ENCODE assay signal across 1 cellular context in the genomic region with DNA sequence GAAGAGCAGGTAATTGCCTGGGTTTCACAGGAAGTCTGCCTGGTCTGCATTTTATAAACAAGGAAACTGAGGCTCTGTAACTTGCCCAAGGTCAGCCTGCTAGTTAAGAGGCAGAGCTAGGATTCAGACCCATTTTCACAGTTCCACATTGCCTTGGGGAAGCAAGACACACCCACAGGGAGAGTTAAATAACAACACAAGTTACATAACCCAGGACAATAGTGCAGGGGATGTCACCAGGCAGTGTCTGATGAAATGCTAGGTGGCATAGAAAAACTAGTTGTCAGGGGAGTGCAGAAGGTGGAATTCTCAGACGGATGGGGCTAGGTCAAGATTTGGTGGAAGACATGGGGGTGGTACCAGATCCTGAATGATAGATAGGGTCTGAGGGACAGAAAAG.
A peak's percentile ranks its signal among the peaks of the same experiment; 100 is the strongest.
TF ChIP-seq lines count a peak whose summit lies in the region.

No MANE protein-coding gene starts in this region.

TF ChIP-seq in HepG2, 621 proteins besides CTCF, POLR2A, EP300 and RAD21 (continued from another document and continues in another):
- TF ChIP-seq, protein P1, sequence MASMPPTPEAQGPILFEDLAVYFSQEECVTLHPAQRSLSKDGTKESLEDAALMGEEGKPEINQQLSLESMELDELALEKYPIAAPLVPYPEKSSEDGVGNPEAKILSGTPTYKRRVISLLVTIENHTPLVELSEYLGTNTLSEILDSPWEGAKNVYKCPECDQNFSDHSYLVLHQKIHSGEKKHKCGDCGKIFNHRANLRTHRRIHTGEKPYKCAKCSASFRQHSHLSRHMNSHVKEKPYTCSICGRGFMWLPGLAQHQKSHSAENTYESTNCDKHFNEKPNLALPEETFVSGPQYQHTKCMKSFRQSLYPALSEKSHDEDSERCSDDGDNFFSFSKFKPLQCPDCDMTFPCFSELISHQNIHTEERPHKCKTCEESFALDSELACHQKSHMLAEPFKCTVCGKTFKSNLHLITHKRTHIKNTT (CRISPR knock-in tag; IDR thresholded peaks at IDR 0.05), result no peak
- TF ChIP-seq XBP1 (CRISPR knock-in tag; IDR thresholded peaks at IDR 0.05), result no peak
- TF ChIP-seq, protein P2, sequence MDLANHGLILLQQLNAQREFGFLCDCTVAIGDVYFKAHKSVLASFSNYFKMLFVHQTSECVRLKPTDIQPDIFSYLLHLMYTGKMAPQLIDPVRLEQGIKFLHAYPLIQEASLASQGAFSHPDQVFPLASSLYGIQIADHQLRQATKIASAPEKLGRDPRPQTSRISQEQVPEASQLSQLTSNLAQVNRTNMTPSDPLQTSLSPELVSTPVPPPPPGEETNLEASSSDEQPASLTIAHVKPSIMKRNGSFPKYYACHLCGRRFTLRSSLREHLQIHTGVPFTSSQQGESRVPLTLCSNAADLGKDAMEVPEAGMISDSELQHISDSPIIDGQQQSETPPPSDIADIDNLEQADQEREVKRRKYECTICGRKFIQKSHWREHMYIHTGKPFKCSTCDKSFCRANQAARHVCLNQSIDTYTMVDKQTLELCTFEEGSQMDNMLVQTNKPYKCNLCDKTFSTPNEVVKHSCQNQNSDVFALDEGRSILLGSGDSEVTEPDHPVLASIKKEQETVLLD (CRISPR knock-in tag; IDR thresholded peaks at IDR 0.05; ENCODE audit: low read depth), result no peak
- no peak for TF ChIP-seq MZF1 (CRISPR knock-in tag; IDR thresholded peaks at IDR 0.05; ENCODE audit: borderline replicate concordance)
- TF ChIP-seq FOXA3 (CRISPR knock-in tag; IDR thresholded peaks at IDR 0.05), result peak; percentile 10; the same call in 1 of the 2 replicates
- TF ChIP-seq ZNF10 (CRISPR knock-in tag; IDR thresholded peaks at IDR 0.05; ENCODE audit: borderline replicate concordance, low read depth), result no peak
- TF ChIP-seq, protein P3, sequence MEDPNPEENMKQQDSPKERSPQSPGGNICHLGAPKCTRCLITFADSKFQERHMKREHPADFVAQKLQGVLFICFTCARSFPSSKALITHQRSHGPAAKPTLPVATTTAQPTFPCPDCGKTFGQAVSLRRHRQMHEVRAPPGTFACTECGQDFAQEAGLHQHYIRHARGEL (CRISPR knock-in tag; IDR thresholded peaks at IDR 0.05), result no peak
- TF ChIP-seq, protein P4, sequence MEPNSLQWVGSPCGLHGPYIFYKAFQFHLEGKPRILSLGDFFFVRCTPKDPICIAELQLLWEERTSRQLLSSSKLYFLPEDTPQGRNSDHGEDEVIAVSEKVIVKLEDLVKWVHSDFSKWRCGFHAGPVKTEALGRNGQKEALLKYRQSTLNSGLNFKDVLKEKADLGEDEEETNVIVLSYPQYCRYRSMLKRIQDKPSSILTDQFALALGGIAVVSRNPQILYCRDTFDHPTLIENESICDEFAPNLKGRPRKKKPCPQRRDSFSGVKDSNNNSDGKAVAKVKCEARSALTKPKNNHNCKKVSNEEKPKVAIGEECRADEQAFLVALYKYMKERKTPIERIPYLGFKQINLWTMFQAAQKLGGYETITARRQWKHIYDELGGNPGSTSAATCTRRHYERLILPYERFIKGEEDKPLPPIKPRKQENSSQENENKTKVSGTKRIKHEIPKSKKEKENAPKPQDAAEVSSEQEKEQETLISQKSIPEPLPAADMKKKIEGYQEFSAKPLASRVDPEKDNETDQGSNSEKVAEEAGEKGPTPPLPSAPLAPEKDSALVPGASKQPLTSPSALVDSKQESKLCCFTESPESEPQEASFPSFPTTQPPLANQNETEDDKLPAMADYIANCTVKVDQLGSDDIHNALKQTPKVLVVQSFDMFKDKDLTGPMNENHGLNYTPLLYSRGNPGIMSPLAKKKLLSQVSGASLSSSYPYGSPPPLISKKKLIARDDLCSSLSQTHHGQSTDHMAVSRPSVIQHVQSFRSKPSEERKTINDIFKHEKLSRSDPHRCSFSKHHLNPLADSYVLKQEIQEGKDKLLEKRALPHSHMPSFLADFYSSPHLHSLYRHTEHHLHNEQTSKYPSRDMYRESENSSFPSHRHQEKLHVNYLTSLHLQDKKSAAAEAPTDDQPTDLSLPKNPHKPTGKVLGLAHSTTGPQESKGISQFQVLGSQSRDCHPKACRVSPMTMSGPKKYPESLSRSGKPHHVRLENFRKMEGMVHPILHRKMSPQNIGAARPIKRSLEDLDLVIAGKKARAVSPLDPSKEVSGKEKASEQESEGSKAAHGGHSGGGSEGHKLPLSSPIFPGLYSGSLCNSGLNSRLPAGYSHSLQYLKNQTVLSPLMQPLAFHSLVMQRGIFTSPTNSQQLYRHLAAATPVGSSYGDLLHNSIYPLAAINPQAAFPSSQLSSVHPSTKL (CRISPR knock-in tag; IDR thresholded peaks at IDR 0.05), result peak; percentile 37; the same call in 1 of the 2 replicates
- no peak for TF ChIP-seq ZNF660 (CRISPR knock-in tag; IDR thresholded peaks at IDR 0.05; ENCODE audit: borderline replicate concordance, low read depth)
- TF ChIP-seq, protein P5, sequence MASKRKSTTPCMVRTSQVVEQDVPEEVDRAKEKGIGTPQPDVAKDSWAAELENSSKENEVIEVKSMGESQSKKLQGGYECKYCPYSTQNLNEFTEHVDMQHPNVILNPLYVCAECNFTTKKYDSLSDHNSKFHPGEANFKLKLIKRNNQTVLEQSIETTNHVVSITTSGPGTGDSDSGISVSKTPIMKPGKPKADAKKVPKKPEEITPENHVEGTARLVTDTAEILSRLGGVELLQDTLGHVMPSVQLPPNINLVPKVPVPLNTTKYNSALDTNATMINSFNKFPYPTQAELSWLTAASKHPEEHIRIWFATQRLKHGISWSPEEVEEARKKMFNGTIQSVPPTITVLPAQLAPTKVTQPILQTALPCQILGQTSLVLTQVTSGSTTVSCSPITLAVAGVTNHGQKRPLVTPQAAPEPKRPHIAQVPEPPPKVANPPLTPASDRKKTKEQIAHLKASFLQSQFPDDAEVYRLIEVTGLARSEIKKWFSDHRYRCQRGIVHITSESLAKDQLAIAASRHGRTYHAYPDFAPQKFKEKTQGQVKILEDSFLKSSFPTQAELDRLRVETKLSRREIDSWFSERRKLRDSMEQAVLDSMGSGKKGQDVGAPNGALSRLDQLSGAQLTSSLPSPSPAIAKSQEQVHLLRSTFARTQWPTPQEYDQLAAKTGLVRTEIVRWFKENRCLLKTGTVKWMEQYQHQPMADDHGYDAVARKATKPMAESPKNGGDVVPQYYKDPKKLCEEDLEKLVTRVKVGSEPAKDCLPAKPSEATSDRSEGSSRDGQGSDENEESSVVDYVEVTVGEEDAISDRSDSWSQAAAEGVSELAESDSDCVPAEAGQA (IDR thresholded peaks at IDR 0.05; ENCODE audit: low read depth), result no peak
- TF ChIP-seq, protein P5 (CRISPR knock-in tag; IDR thresholded peaks at IDR 0.05; ENCODE audit: borderline replicate concordance), result no peak
- no peak for TF ChIP-seq U2AF2 (IDR thresholded peaks at IDR 0.05; ENCODE audit: low read depth, low read length)
- TF ChIP-seq, protein P6, sequence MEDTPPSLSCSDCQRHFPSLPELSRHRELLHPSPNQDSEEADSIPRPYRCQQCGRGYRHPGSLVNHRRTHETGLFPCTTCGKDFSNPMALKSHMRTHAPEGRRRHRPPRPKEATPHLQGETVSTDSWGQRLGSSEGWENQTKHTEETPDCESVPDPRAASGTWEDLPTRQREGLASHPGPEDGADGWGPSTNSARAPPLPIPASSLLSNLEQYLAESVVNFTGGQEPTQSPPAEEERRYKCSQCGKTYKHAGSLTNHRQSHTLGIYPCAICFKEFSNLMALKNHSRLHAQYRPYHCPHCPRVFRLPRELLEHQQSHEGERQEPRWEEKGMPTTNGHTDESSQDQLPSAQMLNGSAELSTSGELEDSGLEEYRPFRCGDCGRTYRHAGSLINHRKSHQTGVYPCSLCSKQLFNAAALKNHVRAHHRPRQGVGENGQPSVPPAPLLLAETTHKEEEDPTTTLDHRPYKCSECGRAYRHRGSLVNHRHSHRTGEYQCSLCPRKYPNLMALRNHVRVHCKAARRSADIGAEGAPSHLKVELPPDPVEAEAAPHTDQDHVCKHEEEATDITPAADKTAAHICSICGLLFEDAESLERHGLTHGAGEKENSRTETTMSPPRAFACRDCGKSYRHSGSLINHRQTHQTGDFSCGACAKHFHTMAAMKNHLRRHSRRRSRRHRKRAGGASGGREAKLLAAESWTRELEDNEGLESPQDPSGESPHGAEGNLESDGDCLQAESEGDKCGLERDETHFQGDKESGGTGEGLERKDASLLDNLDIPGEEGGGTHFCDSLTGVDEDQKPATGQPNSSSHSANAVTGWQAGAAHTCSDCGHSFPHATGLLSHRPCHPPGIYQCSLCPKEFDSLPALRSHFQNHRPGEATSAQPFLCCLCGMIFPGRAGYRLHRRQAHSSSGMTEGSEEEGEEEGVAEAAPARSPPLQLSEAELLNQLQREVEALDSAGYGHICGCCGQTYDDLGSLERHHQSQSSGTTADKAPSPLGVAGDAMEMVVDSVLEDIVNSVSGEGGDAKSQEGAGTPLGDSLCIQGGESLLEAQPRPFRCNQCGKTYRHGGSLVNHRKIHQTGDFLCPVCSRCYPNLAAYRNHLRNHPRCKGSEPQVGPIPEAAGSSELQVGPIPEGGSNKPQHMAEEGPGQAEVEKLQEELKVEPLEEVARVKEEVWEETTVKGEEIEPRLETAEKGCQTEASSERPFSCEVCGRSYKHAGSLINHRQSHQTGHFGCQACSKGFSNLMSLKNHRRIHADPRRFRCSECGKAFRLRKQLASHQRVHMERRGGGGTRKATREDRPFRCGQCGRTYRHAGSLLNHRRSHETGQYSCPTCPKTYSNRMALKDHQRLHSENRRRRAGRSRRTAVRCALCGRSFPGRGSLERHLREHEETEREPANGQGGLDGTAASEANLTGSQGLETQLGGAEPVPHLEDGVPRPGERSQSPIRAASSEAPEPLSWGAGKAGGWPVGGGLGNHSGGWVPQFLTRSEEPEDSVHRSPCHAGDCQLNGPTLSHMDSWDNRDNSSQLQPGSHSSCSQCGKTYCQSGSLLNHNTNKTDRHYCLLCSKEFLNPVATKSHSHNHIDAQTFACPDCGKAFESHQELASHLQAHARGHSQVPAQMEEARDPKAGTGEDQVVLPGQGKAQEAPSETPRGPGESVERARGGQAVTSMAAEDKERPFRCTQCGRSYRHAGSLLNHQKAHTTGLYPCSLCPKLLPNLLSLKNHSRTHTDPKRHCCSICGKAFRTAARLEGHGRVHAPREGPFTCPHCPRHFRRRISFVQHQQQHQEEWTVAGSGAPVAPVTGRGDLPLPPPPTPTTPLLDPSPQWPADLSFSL (CRISPR knock-in tag; IDR thresholded peaks at IDR 0.05), result no peak
- TF ChIP-seq, protein P7, sequence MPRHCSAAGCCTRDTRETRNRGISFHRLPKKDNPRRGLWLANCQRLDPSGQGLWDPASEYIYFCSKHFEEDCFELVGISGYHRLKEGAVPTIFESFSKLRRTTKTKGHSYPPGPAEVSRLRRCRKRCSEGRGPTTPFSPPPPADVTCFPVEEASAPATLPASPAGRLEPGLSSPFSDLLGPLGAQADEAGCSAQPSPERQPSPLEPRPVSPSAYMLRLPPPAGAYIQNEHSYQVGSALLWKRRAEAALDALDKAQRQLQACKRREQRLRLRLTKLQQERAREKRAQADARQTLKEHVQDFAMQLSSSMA (CRISPR knock-in tag; IDR thresholded peaks at IDR 0.05), result no peak
- TF ChIP-seq ZNF17 (CRISPR knock-in tag; IDR thresholded peaks at IDR 0.05), result no peak
- no peak for TF ChIP-seq CC2D1A (CRISPR knock-in tag; IDR thresholded peaks at IDR 0.05)
- TF ChIP-seq, protein P8, sequence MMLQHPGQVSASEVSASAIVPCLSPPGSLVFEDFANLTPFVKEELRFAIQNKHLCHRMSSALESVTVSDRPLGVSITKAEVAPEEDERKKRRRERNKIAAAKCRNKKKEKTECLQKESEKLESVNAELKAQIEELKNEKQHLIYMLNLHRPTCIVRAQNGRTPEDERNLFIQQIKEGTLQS (CRISPR knock-in tag; IDR thresholded peaks at IDR 0.05), result no peak
- TF ChIP-seq ERF (CRISPR knock-in tag; IDR thresholded peaks at IDR 0.05), result no peak
- no peak for TF ChIP-seq ZNF782 (CRISPR knock-in tag; IDR thresholded peaks at IDR 0.05; ENCODE audit: borderline replicate concordance)
- no peak for TF ChIP-seq MAF1 (CRISPR knock-in tag; IDR thresholded peaks at IDR 0.05; ENCODE audit: borderline replicate concordance)
- TF ChIP-seq TP53 (CRISPR knock-in tag; conservative IDR thresholded peaks at IDR 0.05), result no peak
- TF ChIP-seq, protein P9, sequence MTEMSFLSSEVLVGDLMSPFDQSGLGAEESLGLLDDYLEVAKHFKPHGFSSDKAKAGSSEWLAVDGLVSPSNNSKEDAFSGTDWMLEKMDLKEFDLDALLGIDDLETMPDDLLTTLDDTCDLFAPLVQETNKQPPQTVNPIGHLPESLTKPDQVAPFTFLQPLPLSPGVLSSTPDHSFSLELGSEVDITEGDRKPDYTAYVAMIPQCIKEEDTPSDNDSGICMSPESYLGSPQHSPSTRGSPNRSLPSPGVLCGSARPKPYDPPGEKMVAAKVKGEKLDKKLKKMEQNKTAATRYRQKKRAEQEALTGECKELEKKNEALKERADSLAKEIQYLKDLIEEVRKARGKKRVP (CRISPR knock-in tag; IDR thresholded peaks at IDR 0.05), result peak in 1 of 2 experiments; percentile 91; a peak in 2 of 4 replicates
- no peak for TF ChIP-seq POLR2G (IDR thresholded peaks at IDR 0.05; ENCODE audit: low read depth, low read length)
- TF ChIP-seq ZNF484 (CRISPR knock-in tag; IDR thresholded peaks at IDR 0.05; ENCODE audit: borderline replicate concordance, low read depth), result no peak
- TF ChIP-seq SMAD9 (CRISPR knock-in tag; IDR thresholded peaks at IDR 0.05), result no peak
- TF ChIP-seq MED1 (CRISPR knock-in tag; IDR thresholded peaks at IDR 0.05), result peak; percentile 15; the same call in 1 of the 2 replicates
- peak; percentile 53; the same call in 1 of the 2 replicates for TF ChIP-seq SOX13 (IDR thresholded peaks at IDR 0.05)
- TF ChIP-seq SOX13 (CRISPR knock-in tag; conservative IDR thresholded peaks at IDR 0.05 in 1 of 2, IDR thresholded peaks at IDR 0.05 in 1 of 2), result peak in 1 of 2 experiments; percentile 84; a peak in 2 of 4 replicates
- TF ChIP-seq, protein P10, sequence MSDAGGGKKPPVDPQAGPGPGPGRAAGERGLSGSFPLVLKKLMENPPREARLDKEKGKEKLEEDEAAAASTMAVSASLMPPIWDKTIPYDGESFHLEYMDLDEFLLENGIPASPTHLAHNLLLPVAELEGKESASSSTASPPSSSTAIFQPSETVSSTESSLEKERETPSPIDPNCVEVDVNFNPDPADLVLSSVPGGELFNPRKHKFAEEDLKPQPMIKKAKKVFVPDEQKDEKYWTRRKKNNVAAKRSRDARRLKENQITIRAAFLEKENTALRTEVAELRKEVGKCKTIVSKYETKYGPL (CRISPR knock-in tag; IDR thresholded peaks at IDR 0.05), result peak; percentile 69; the same call in 1 of the 2 replicates
- no peak for TF ChIP-seq PHF20 (CRISPR knock-in tag; IDR thresholded peaks at IDR 0.05)
- TF ChIP-seq KLF12 (CRISPR knock-in tag; IDR thresholded peaks at IDR 0.05; ENCODE audit: borderline replicate concordance), result no peak
- TF ChIP-seq SOX5 (CRISPR knock-in tag; IDR thresholded peaks at IDR 0.05; ENCODE audit: borderline replicate concordance), result peak; percentile 86
